In genomic region chr17:77049440-77049839, GRCh38 we compare ENCODE assay signal across 14 cellular contexts.
DNase-seq lines count a peak whose midpoint lies in the region; ATAC-seq, FAIRE-seq and TF ChIP-seq lines count a peak whose summit lies in the region.
"Had no signal": no experiment of that assay in that cellular context is flagged by ENCODE, and none has a peak within 500 bp of the region (broad histone marks: within the 10 kb centered on the region; RNA-seq: fewer than 3 reads in every experiment).

No MANE protein-coding gene starts in this region.

- H3K27ac Mint-ChIP-seq in CD14-positive monocyte, result no peak overlapping the region
- H3K27ac Mint-ChIP-seq: immature natural killer cell had no signal

- no peak overlapping the region for H3K4me3 ChIP-seq in K562
- H3K4me3 ChIP-seq: adrenal gland had no signal

- no peak overlapping the region for H2AFZ ChIP-seq in K562 (ENCODE audit: low read depth, low read length)

- H3K27me3 ChIP-seq in K562 (ENCODE audit: control insufficient read depth in 2 of 2, insufficient read depth in 2 of 2, low read length in 2 of 2), result peaks cover 45 to 84% of the 10 kb centered on the region in 2 experiments
- H3K27me3 ChIP-seq: BE2C had no signal

- no peak for TF ChIP-seq RAD21 in K562 (CRISPR knock-in tag; conservative IDR thresholded peaks at IDR 0.05 in 1 of 2, IDR thresholded peaks at IDR 0.05 in 1 of 2)

- peak; percentile 32 for FAIRE-seq in K562 (lab: Jason Lieb, UNC)
- FAIRE-seq: H1 had no signal

- H3K36me3 ChIP-seq in K562 (ENCODE audit: control insufficient read depth, insufficient read depth, low read length), result no peaks in the 10 kb centered on the region
- H3K36me3 ChIP-seq: adrenal gland, BE2C had no signal

- no peaks in the 10 kb centered on the region for H3K36me3 Mint-ChIP-seq in CD14-positive monocyte
- H3K36me3 Mint-ChIP-seq: immature natural killer cell had no signal

- no peaks in the 10 kb centered on the region for H3K4me1 Mint-ChIP-seq in CD14-positive monocyte
- H3K4me1 Mint-ChIP-seq: immature natural killer cell had no signal

- no peak overlapping the region for H3K9ac ChIP-seq in K562 (ENCODE audit: insufficient read depth in 1 of 2, low read depth in 2 of 2, low read length in 2 of 2)

- H3K9me3 ChIP-seq in K562 (replicated peaks; ENCODE audit: control insufficient read depth, insufficient read depth, low read depth, low read length), result no peaks in the 10 kb centered on the region
- H3K9me3 ChIP-seq: adrenal gland, BE2C had no signal

- intact Hi-C loops in K562 (cut with micrococcal nuclease) (no loop called here), CD14-positive monocyte (cut with micrococcal nuclease) (no loop called here)

- H3K4me1 ChIP-seq in K562 (replicated peaks in 1 of 2; ENCODE audit: control insufficient read depth in 2 of 2, insufficient read depth in 2 of 2, low read length in 2 of 2), result peaks cover 0 to 3% of the 10 kb centered on the region in 2 experiments; a peak in 1 of 5 replicates
- H3K4me1 ChIP-seq: adrenal gland had no signal

- in situ Hi-C loops in K562 (cut with MboI), result no loop called here

- CTCF ChIA-PET in K562 (lab: Yijun Ruan, JAX; ENCODE audit: low intra/inter-chr PET ratio), result interaction anchor here (0.6 kb wide), 1 partner anchor 166 kb away, joined by 3 read pairs; no protein-coding TSS in a partner anchor

- H3K79me2 ChIP-seq in K562 (ENCODE audit: control insufficient read depth, insufficient read depth, low read length), result no peaks in the 10 kb centered on the region

- peaks cover 0 to 13% (median 11%) of the 10 kb centered on the region in 3 donors for H3K27me3 Mint-ChIP-seq in CD14-positive monocyte (ENCODE audit: low read depth in 3 of 3)

- peaks cover 6% of the 10 kb centered on the region; the same call in 1 of the 2 replicates for H4K20me1 ChIP-seq in K562 (replicated peaks; ENCODE audit: control insufficient read depth, insufficient read depth, low read length)

- POLR2A ChIA-PET in K562 (lab: Yijun Ruan, JAX), result interaction anchor here (0.6 kb wide), 1 partner anchor 109 kb away, joined by 3 read pairs; no protein-coding TSS in a partner anchor

- 7% methylated on average over 12 of the region's 12 CpGs for WGBS in K562 (ENCODE audit: insufficient coverage, low coverage, missing lambda C conversion rate)

- no peak for ATAC-seq in K562
- ATAC-seq in GM18511 (IDR thresholded peaks at IDR 0.05; ENCODE audit: unreplicated experiment), result no peak
- ATAC-seq: activated CD4-positive, CD25-positive, alpha-beta regulatory T cell treated with anti-CD3 and anti-CD28 coated beads, Interleukin-2, amount 50 U/mL, for 24 hours had no signal

- no TSS peak for BruUV-seq in K562 (replicated peaks; lab: Mats Ljungman, UMichigan)

- DNase-seq in DMS 273 treated with DMSO at 0.1 percent for 48 hours (lab: John Stamatoyannopoulos, UW) (peak; percentile 82), M059J (ENCODE audit: low read depth) (peak; percentile 19), NCI-H446 treated with DMSO at 0.1 percent for 48 hours (lab: John Stamatoyannopoulos, UW) (peak; percentile 60), K562 (ENCODE audit: extremely low read depth in 1 of 4, low spot score in 3 of 4) (no peak), CD14-positive monocyte (ENCODE audit: low spot score) (no peak), SIG-M5 treated with dmso at 0.1 percent for 504 hours (lab: John Stamatoyannopoulos, UW; ENCODE audit: unreplicated experiment) (no peak), GM19238 (ENCODE audit: insufficient read length, low spot score) (no peak)
- DNase-seq: activated T-cell treated with anti-CD3 and anti-CD28 coated beads, Interleukin-2, amount 50 U/mL, for 1 hour; adrenal gland; BE2C; immature natural killer cell had no signal

- H3K4me3 Mint-ChIP-seq in CD14-positive monocyte, result no peak overlapping the region
- H3K4me3 Mint-ChIP-seq: immature natural killer cell had no signal

- no peak for TF ChIP-seq EP300 in K562 (IDR thresholded peaks at IDR 0.05; ENCODE audit: low read length)

- H3K9me3 Mint-ChIP-seq in CD14-positive monocyte, result peaks cover 0 to 4% (median 0%) of the 10 kb centered on the region in 7 donors
- H3K9me3 Mint-ChIP-seq: immature natural killer cell had no signal

- TF ChIP-seq CTCF in K562 (IDR thresholded peaks at IDR 0.05 in 2 of 3, conservative IDR thresholded peaks at IDR 0.05 in 1 of 3; ENCODE audit: insufficient read depth in 2 of 3, low read depth in 1 of 3, low read length in 3 of 3) (no peak), CD14-positive monocyte (IDR thresholded peaks at IDR 0.05) (no peak)

- no peak overlapping the region for H3K27ac ChIP-seq in K562 (ENCODE audit: extremely low read depth, low read depth, low read length)
- H3K27ac ChIP-seq: adrenal gland had no signal

- H3K9me1 ChIP-seq in K562 (ENCODE audit: control insufficient read depth, insufficient read depth, low read length), result no peaks in the 10 kb centered on the region

- H3K4me2 ChIP-seq in K562 (ENCODE audit: insufficient read depth, low read length), result no peak overlapping the region

- TF ChIP-seq POLR2A in K562 (conservative IDR thresholded peaks at IDR 0.05), result no peak

TF ChIP-seq in K562, 482 proteins besides CTCF, POLR2A, EP300 and RAD21:
- TF ChIP-seq ZFPM2 (CRISPR knock-in tag; IDR thresholded peaks at IDR 0.05), result no peak
- TF ChIP-seq PRDM10 (IDR thresholded peaks at IDR 0.05; ENCODE audit: partially characterized antibody), result no peak
- TF ChIP-seq LCOR (CRISPR knock-in tag; IDR thresholded peaks at IDR 0.05), result no peak
- no peak for TF ChIP-seq HLTF (IDR thresholded peaks at IDR 0.05)
- no peak for TF ChIP-seq SIN3A (IDR thresholded peaks at IDR 0.05; ENCODE audit: borderline replicate concordance in 2 of 2, control insufficient read depth in 1 of 2, low read depth in 2 of 2, low read length in 2 of 2)
- TF ChIP-seq SP2 (IDR thresholded peaks at IDR 0.05; ENCODE audit: extremely low read depth, low read depth, low read length, poor library complexity, severe bottlenecking), result no peak
- no peak for TF ChIP-seq BCOR (IDR thresholded peaks at IDR 0.05)

Comparison
In these comparisons a context has a peak if more than half of its experiments do, and no peak if none do; other contexts are left out.
1. DNase-seq: peak in DMS 273 treated with DMSO at 0.1 percent for 48 hours (single experiment), M059J (single experiment) and NCI-H446 treated with DMSO at 0.1 percent for 48 hours (single experiment); none in K562 (0 of 4), CD14-positive monocyte (single experiment), SIG-M5 treated with dmso at 0.1 percent for 504 hours (single experiment) and GM19238 (single experiment).